ENCODE assay signal across 29 cellular contexts in genomic region chr2:217026570-217026969, GRCh38.
"Had no signal": no experiment of that assay in that cellular context is flagged by ENCODE, and none has a peak within 500 bp of the region (broad histone marks: within the 10 kb centered on the region; RNA-seq: fewer than 3 reads in every experiment).

No MANE protein-coding gene starts in this region.

- ATAC-seq: natural killer cell; psoas muscle; right cardiac atrium; sciatic nerve; stimulated activated memory B cell treated with anti-CD40 and anti-IgM and Interleukin-4, amounts not matched to agents 10 μg/mL and 1 μg/mL and 100 μg/mL, for 72 hours; stimulated activated naive CD8-positive, alpha-beta T cell treated with anti-CD3 and anti-CD28 coated beads, Interleukin-15, amount 100 ng/mL, for 72 hours; stimulated activated naive CD8-positive, alpha-beta T cell treated with anti-CD3 and anti-CD28 coated beads, Interleukin-15, Interleukin-2, amounts not matched to agents 100 U/mL and 50 U/mL, for 24 hours had no signal

- H3K4me1 ChIP-seq: parathyroid adenoma, psoas muscle, spleen, suprapubic skin, testis, tibial nerve, upper lobe of left lung, vagina had no signal

- H2AFZ ChIP-seq: neural progenitor cell, parathyroid adenoma had no signal

- FAIRE-seq: urothelium cell line had no signal

- H3K4me2 ChIP-seq: neural progenitor cell, smooth muscle cell had no signal

- H3K9me3 ChIP-seq: ovary, psoas muscle, spleen, suprapubic skin, testis, tibial nerve, upper lobe of left lung, vagina had no signal

- H3K79me2 ChIP-seq: parathyroid adenoma had no signal

- H3K27ac ChIP-seq: neural progenitor cell, ovary, parathyroid adenoma, psoas muscle, spleen, suprapubic skin, testis, tibial nerve, upper lobe of left lung, vagina had no signal

- H3K27me3 ChIP-seq: neural progenitor cell, ovary, suprapubic skin, testis, tibial nerve, upper lobe of left lung, vagina had no signal

- DNase-seq: natural killer cell; occipital lobe; ovary; posterior cingulate gyrus; psoas muscle; right cardiac atrium; spleen; stimulated activated CD4-positive, alpha-beta T cell treated with anti-CD3 and anti-CD28 coated beads, Interleukin-12 subunit alpha, Interleukin-12 subunit beta, amount 100 ng/mL, for 4 hours; stimulated activated CD4-positive, alpha-beta T cell treated with anti-CD3 and anti-CD28 coated beads, Interleukin-1b, Interleukin-23, amount 100 ng/mL, for 48 hours; stimulated activated CD4-positive, alpha-beta T cell treated with anti-CD3 and anti-CD28 coated beads, Interleukin-4, amount 100 ng/mL, for 1 hour; stimulated activated CD4-positive, alpha-beta T cell treated with anti-CD3 and anti-CD28 coated beads, Interleukin-4, amount 100 ng/mL, for 4 hours; stimulated activated CD8-positive, alpha-beta memory T cell treated with anti-CD3 and anti-CD28 coated beads, Interleukin-4, amount 100 ng/mL, for 48 hours; stimulated activated naive CD4-positive, alpha-beta T cell; stimulated activated naive CD8-positive, alpha-beta T cell treated with anti-CD3 and anti-CD28 coated beads, Interleukin-15, amount 100 ng/mL, for 72 hours; stimulated activated naive CD8-positive, alpha-beta T cell treated with anti-CD3 and anti-CD28 coated beads, Interleukin-15, Interleukin-2, amounts not matched to agents 100 U/mL and 50 U/mL, for 24 hours; substantia nigra; testis; trophoblast cell; upper lobe of left lung had no signal

- H3K9ac ChIP-seq: neural progenitor cell, parathyroid adenoma had no signal

- H3K36me3 ChIP-seq: neural progenitor cell, ovary, spleen, suprapubic skin, tibial nerve, upper lobe of left lung, vagina had no signal

- H3K4me3 ChIP-seq: neural progenitor cell, ovary, psoas muscle, skin epidermis, smooth muscle cell, spleen, suprapubic skin, testis, tibial nerve, upper lobe of left lung, vagina had no signal
